ENCODE assay signal across 8 cellular contexts in the genomic region with DNA sequence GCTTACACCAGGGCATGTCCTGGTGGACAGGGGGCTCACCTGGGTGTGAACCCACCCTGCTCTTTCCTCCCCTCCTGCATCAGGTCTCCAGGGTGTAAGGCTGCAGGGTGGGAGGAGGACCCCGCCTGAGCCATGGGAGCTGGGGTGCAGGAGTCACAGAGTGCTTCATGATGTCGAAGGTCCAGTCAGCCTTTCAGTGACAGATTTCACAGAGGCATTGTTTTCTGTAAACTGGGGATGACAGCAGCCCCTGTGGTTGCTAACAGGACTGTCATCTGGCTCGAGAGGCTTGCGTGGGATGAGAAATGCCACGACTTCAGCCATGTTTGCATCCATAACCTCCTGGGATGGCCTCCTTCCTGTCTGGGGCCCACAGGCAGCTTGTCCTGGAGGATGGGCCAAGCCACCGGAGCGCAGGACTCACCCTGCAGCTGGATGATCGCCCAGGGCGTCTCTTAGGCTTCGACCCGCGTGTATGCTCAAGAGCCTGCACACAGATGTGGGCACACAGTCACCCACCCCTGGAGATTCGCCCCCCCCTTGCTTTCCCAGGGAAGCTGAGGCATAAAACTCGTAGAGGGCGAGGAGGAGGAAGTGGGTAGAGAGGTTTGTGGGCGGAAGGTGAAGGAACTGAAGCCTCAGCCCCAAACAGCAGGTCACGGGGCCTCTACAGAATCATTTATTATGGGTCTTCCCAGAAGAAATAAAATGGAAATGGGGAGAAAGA. TPM values are rescaled to one million over a fixed set of nuclear protein-coding genes. Genes with fewer than 3 reads are reported as not detected.
A peak's percentile ranks its signal among the peaks of the same experiment; 100 is the strongest.
DNase-seq lines count a peak whose midpoint lies in the region; ATAC-seq and TF ChIP-seq lines count a peak whose summit lies in the region.

No MANE protein-coding gene starts in this region.

- no peaks in the 10 kb centered on the region for H3K36me3 ChIP-seq in right atrium auricular region

- peak overlapping the region; percentile 16 to 82 for H3K27ac ChIP-seq in right atrium auricular region

- CTCF ChIA-PET in activated CD8-positive, alpha-beta T cell treated with anti-CD3 and anti-CD28 coated beads, Interleukin-2, amount 10 ng/mL, durations not matched to agents 7 days and 5 days (lab: Charles Lee) = interaction anchor here (0.6 to 5.7 kb wide), 15 partner anchors 16 to 255 kb away, joined by 3 to 67 read pairs (median 10); partner anchors contain the start of genes ASF1B, IL27RA and MISP3

- DNase-seq in Right ventricle myocardium superior (peak; percentile 65), Right ventricle myocardium inferior (ENCODE audit: missing footprints) (no peak), right atrium auricular region (ENCODE audit: low spot score) (no peak), SK-N-DZ (ENCODE audit: low spot score) (no peak), NK-92 (lab: John Stamatoyannopoulos, UW; ENCODE audit: unreplicated experiment) (no peak)
- peak; percentile 73 for DNase-seq in activated CD8-positive, alpha-beta T cell treated with anti-CD3 and anti-CD28 coated beads, Interleukin-2, amount 10 ng/mL, durations not matched to agents 7 days and 5 days

- H3K9me3 ChIP-seq in right atrium auricular region = no peaks in the 10 kb centered on the region

- H3K4me1 ChIP-seq in right atrium auricular region = peaks cover 0 to 22% of the 10 kb centered on the region in 2 donors

- peaks cover 4% of the 10 kb centered on the region for H3K27me3 Mint-ChIP-seq in activated CD8-positive, alpha-beta T cell treated with anti-CD3 and anti-CD28 coated beads, Interleukin-2, amount 10 ng/mL, durations not matched to agents 7 days and 5 days (ENCODE audit: low read depth)
- H3K27me3 Mint-ChIP-seq in stimulated activated naive CD8-positive, alpha-beta T cell treated with anti-CD3 and anti-CD28 coated beads, Interleukin-15, Interleukin-2, amounts not matched to agents 100 ng/mL and 50 ng/mL, for 24 hours = no peaks in the 10 kb centered on the region

- no peak overlapping the region for H3K4me3 ChIP-seq in right atrium auricular region

- H3K4me3 Mint-ChIP-seq in activated CD8-positive, alpha-beta T cell treated with anti-CD3 and anti-CD28 coated beads, Interleukin-2, amount 10 ng/mL, durations not matched to agents 7 days and 5 days = peak overlapping the region; percentile 48
- peak overlapping the region; percentile 32 for H3K4me3 Mint-ChIP-seq in stimulated activated naive CD8-positive, alpha-beta T cell treated with anti-CD3 and anti-CD28 coated beads, Interleukin-15, Interleukin-2, amounts not matched to agents 100 ng/mL and 50 ng/mL, for 24 hours

- POLR2A ChIA-PET in activated CD8-positive, alpha-beta T cell treated with anti-CD3 and anti-CD28 coated beads, Interleukin-2, amount 10 ng/mL, durations not matched to agents 7 days and 5 days (lab: Charles Lee) = interaction anchor here (1.2 to 1.8 kb wide), 3 partner anchors 35 to 255 kb away, joined by 4 to 8 read pairs (median 4); partner anchors contain the start of genes ASF1B and IL27RA

- TF ChIP-seq CTCF in right atrium auricular region (IDR thresholded peaks at IDR 0.05) = no peak

- intact Hi-C loops in Right ventricle myocardium superior (cut with DNase I) (loop anchor here (5.0 kb wide), 1 partner anchor 190 kb away; the partner anchor contains the start of gene MISP3), Right ventricle myocardium inferior (cut with DNase I) (loop anchor here (2.0 kb wide), 1 partner anchor 161 kb away; no protein-coding TSS in a partner anchor)

- H3K36me3 Mint-ChIP-seq in activated CD8-positive, alpha-beta T cell treated with anti-CD3 and anti-CD28 coated beads, Interleukin-2, amount 10 ng/mL, durations not matched to agents 7 days and 5 days (ENCODE audit: low read depth) = no peaks in the 10 kb centered on the region
- no peaks in the 10 kb centered on the region for H3K36me3 Mint-ChIP-seq in stimulated activated naive CD8-positive, alpha-beta T cell treated with anti-CD3 and anti-CD28 coated beads, Interleukin-15, Interleukin-2, amounts not matched to agents 100 ng/mL and 50 ng/mL, for 24 hours (ENCODE audit: low read depth)

- no peaks in the 10 kb centered on the region for H3K27me3 ChIP-seq in right atrium auricular region

- peaks cover 59% of the 10 kb centered on the region for H3K4me1 Mint-ChIP-seq in activated CD8-positive, alpha-beta T cell treated with anti-CD3 and anti-CD28 coated beads, Interleukin-2, amount 10 ng/mL, durations not matched to agents 7 days and 5 days (ENCODE audit: low read depth)
- H3K4me1 Mint-ChIP-seq in stimulated activated naive CD8-positive, alpha-beta T cell treated with anti-CD3 and anti-CD28 coated beads, Interleukin-15, Interleukin-2, amounts not matched to agents 100 ng/mL and 50 ng/mL, for 24 hours (ENCODE audit: low read depth) = peaks cover 37% of the 10 kb centered on the region

- H3K9me3 Mint-ChIP-seq in activated CD8-positive, alpha-beta T cell treated with anti-CD3 and anti-CD28 coated beads, Interleukin-2, amount 10 ng/mL, durations not matched to agents 7 days and 5 days (ENCODE audit: insufficient read depth) = no peaks in the 10 kb centered on the region
- H3K9me3 Mint-ChIP-seq in stimulated activated naive CD8-positive, alpha-beta T cell treated with anti-CD3 and anti-CD28 coated beads, Interleukin-15, Interleukin-2, amounts not matched to agents 100 ng/mL and 50 ng/mL, for 24 hours = no peaks in the 10 kb centered on the region

- no peak for ATAC-seq in Right ventricle myocardium superior (ENCODE audit: poor library complexity)
- ATAC-seq in Right ventricle myocardium inferior = no peak
- peak; percentile 13 for ATAC-seq in activated CD8-positive, alpha-beta T cell treated with anti-CD3 and anti-CD28 coated beads, Interleukin-2, amount 10 ng/mL, durations not matched to agents 7 days and 5 days
- ATAC-seq in HG02973 (IDR thresholded peaks at IDR 0.05; ENCODE audit: unreplicated experiment) = no peak

- peak overlapping the region; percentile 81 for H3K27ac Mint-ChIP-seq in activated CD8-positive, alpha-beta T cell treated with anti-CD3 and anti-CD28 coated beads, Interleukin-2, amount 10 ng/mL, durations not matched to agents 7 days and 5 days
- H3K27ac Mint-ChIP-seq in stimulated activated naive CD8-positive, alpha-beta T cell treated with anti-CD3 and anti-CD28 coated beads, Interleukin-15, Interleukin-2, amounts not matched to agents 100 ng/mL and 50 ng/mL, for 24 hours = peak overlapping the region; percentile 78

RNA-seq across cellular contexts. Expression of gene NANOS3, which starts 4.9 kb away (rescaled TPM):
- total RNA-seq in Right ventricle myocardium superior (1.8 TPM), Right ventricle myocardium inferior (0.68 TPM), right atrium auricular region (not detected)
- under 1 TPM; 0.60 to 0.90 TPM for total RNA-seq in activated CD8-positive, alpha-beta T cell treated with anti-CD3 and anti-CD28 coated beads, Interleukin-2, amount 10 ng/mL, durations not matched to agents 7 days and 5 days
- 0.72 and 0.95 TPM in 2 replicates for polyA plus RNA-seq in SK-N-DZ (2014; cell fraction: cytosol; rRNA removed)
- polyA plus RNA-seq in SK-N-DZ (2014; cell fraction: nucleus; rRNA removed) = 14.5 and 24.4 TPM in 2 replicates

RNA-seq across cellular contexts. Expression of gene BRME1, which starts 24.1 kb away (rescaled TPM):
- 0.81 TPM for total RNA-seq in Right ventricle myocardium superior
- total RNA-seq in Right ventricle myocardium inferior = 0.76 TPM
- total RNA-seq in activated CD8-positive, alpha-beta T cell treated with anti-CD3 and anti-CD28 coated beads, Interleukin-2, amount 10 ng/mL, durations not matched to agents 7 days and 5 days = 1 to 10 TPM; 4.2 to 5.0 TPM
- total RNA-seq in right atrium auricular region = under 1 TPM; 0.28 to 0.70 TPM
- polyA plus RNA-seq in SK-N-DZ (2014; cell fraction: cytosol; rRNA removed) = 5.6 and 10.4 TPM in 2 replicates
- polyA plus RNA-seq in SK-N-DZ (2014; cell fraction: nucleus; rRNA removed) = 16.4 and 31.3 TPM in 2 replicates

RNA-seq across cellular contexts. Expression of gene CC2D1A, which starts 24.1 kb away (rescaled TPM):
- 20.0 TPM for total RNA-seq in Right ventricle myocardium superior
- 18.7 TPM for total RNA-seq in Right ventricle myocardium inferior
- total RNA-seq in activated CD8-positive, alpha-beta T cell treated with anti-CD3 and anti-CD28 coated beads, Interleukin-2, amount 10 ng/mL, durations not matched to agents 7 days and 5 days = 10 to 100 TPM; 27.8 to 28.9 TPM
- 10 to 100 TPM; 16.1 to 22.6 TPM for total RNA-seq in right atrium auricular region
- polyA plus RNA-seq in SK-N-DZ (2014; cell fraction: cytosol; rRNA removed) = 17.1 and 19.8 TPM in 2 replicates
- 56.8 and 60.6 TPM in 2 replicates for polyA plus RNA-seq in SK-N-DZ (2014; cell fraction: nucleus; rRNA removed)

RNA-seq across cellular contexts. Expression of gene PODNL1, which starts 56.4 kb away (rescaled TPM):
- total RNA-seq in Right ventricle myocardium superior (3.1 TPM), Right ventricle myocardium inferior (2.5 TPM), right atrium auricular region (1 to 10 TPM in 1 of 2 donors, under 1 TPM in 1; 0.47 to 1.1 TPM)
- total RNA-seq in activated CD8-positive, alpha-beta T cell treated with anti-CD3 and anti-CD28 coated beads, Interleukin-2, amount 10 ng/mL, durations not matched to agents 7 days and 5 days = 1 to 10 TPM in 1 of 2 experiments, under 1 TPM in 1; 0.11 to 1.3 TPM
- polyA plus RNA-seq in SK-N-DZ (2014; cell fraction: cytosol; rRNA removed) = not detected in 2 replicates
- polyA plus RNA-seq in SK-N-DZ (2014; cell fraction: nucleus; rRNA removed) = not detected in 2 replicates

Comparison
In these comparisons a context has a peak if more than half of its experiments do, and no peak if none do; other contexts are left out.
1. DNase-seq: peak in Right ventricle myocardium superior (single experiment) and activated CD8-positive, alpha-beta T cell treated with anti-CD3 and anti-CD28 coated beads, Interleukin-2, amount 10 ng/mL, durations not matched to agents 7 days and 5 days (single experiment); none in Right ventricle myocardium inferior (single experiment), right atrium auricular region (single experiment), SK-N-DZ (single experiment) and NK-92 (single experiment).